ENCODE assay signal across 26 cellular contexts in the genomic region with DNA sequence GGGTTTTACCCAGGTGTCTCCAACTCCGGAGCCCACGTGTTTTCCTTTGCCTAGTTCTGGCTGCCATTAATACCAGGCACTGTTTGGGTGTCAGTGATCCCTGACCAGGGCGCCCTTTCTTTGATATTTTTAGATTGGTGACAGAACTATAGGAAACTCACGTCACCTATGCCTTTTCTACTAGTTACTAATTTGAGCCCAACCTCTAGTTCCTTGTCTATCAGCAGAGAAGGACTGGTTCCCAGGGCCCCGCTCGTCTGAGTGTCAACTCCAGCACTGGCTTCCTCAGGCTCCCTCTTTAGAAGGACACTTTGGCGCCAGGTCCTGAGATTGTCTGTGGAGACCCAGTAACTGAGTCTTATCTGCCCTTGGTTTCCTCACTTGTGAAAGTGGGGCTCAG. TPM values are rescaled to one million over a fixed set of nuclear protein-coding genes. Genes with fewer than 3 reads are reported as not detected.
DNase-seq lines count a peak whose midpoint lies in the region; ATAC-seq and TF ChIP-seq lines count a peak whose summit lies in the region.
"Had no signal": no experiment of that assay in that cellular context is flagged by ENCODE, and none has a peak within 500 bp of the region (broad histone marks: within the 10 kb centered on the region; RNA-seq: fewer than 3 reads in every experiment).

No MANE protein-coding gene starts in this region.

- no TSS peak for BruUV-seq in MCF 10A (replicated peaks; lab: Mats Ljungman, UMichigan)

- POLR2A ChIA-PET in MCF 10A (lab: Yijun Ruan, JAX): interaction anchor here (1.1 to 1.2 kb wide), 2 partner anchors 8 to 13 kb away, joined by 4 read pairs; no protein-coding TSS in a partner anchor

- peak; percentile 72 for ATAC-seq in left ventricle myocardium superior
- no peak for ATAC-seq in upper lobe of right lung
- ATAC-seq: activated T-cell treated with anti-CD3 and anti-CD28 coated beads, Interleukin-2, amount 50 U/mL, for 4 hours had no signal

- WGBS in prostate gland: 93% methylated on average over 7 of the region's 7 CpGs

- H3K27ac ChIP-seq in breast epithelium: peak overlapping the region; percentile 29 to 59
- H3K27ac ChIP-seq in prostate gland: peak overlapping the region; percentile 55 to 58
- peak overlapping the region; percentile 40 for H3K27ac ChIP-seq in upper lobe of right lung
- H3K27ac ChIP-seq: adrenal gland, coronary artery, KMS-11 had no signal

- H3K36me3 Mint-ChIP-seq in MCF 10A (ENCODE audit: insufficient read depth, unreplicated experiment): peaks cover 87% of the 10 kb centered on the region

- peaks cover 4% of the 10 kb centered on the region for H3K36me3 ChIP-seq in breast epithelium
- H3K36me3 ChIP-seq in prostate gland: no peaks in the 10 kb centered on the region
- peaks cover 67% of the 10 kb centered on the region for H3K36me3 ChIP-seq in upper lobe of right lung

- no peak overlapping the region for H3K4me3 ChIP-seq in breast epithelium
- H3K4me3 ChIP-seq in prostate gland: no peak overlapping the region
- H3K4me3 ChIP-seq in upper lobe of right lung: no peak overlapping the region
- H3K4me3 ChIP-seq: adrenal gland, coronary artery, tibial nerve had no signal

- TF ChIP-seq CTCF in breast epithelium (IDR thresholded peaks at IDR 0.05): no peak
- no peak for TF ChIP-seq CTCF in MCF 10A (IDR thresholded peaks at IDR 0.05; ENCODE audit: unreplicated experiment)
- TF ChIP-seq CTCF in prostate gland (IDR thresholded peaks at IDR 0.05): no peak
- no peak for TF ChIP-seq CTCF in upper lobe of right lung (IDR thresholded peaks at IDR 0.05)

- H3K27ac Mint-ChIP-seq in MCF 10A (ENCODE audit: low read depth, unreplicated experiment): no peak overlapping the region
- H3K27ac Mint-ChIP-seq: T-helper 1 cell treated with Interleukin-12 subunit alpha and Interleukin-12 subunit beta and Interleukin-4 antibody, amounts not matched to agents 30 μg/mL and 1 μg/mL, for 36 hours had no signal

- TF ChIP-seq POLR2A in breast epithelium (IDR thresholded peaks at IDR 0.05) (no peak), prostate gland (IDR thresholded peaks at IDR 0.05) (no peak)

- H3K4me1 ChIP-seq in breast epithelium: no peaks in the 10 kb centered on the region
- no peaks in the 10 kb centered on the region for H3K4me1 ChIP-seq in prostate gland (replicated peaks)
- no peaks in the 10 kb centered on the region for H3K4me1 ChIP-seq in upper lobe of right lung
- H3K4me1 ChIP-seq: adrenal gland had no signal

- CTCF ChIA-PET in MCF 10A (lab: Yijun Ruan, JAX): no interaction called here

- no peak overlapping the region for H3K4me3 Mint-ChIP-seq in MCF 10A (ENCODE audit: unreplicated experiment)
- H3K4me3 Mint-ChIP-seq: activated T-cell treated with anti-CD3 and anti-CD28 coated beads, Interleukin-2, amount 50 U/mL, for 4 hours; CD4-positive, alpha-beta memory T cell; memory B cell; T-helper 1 cell treated with Interleukin-12 subunit alpha and Interleukin-12 subunit beta and Interleukin-4 antibody, amounts not matched to agents 30 μg/mL and 1 μg/mL, for 36 hours had no signal

- H3K27me3 ChIP-seq in breast epithelium (no peaks in the 10 kb centered on the region), prostate gland (replicated peaks; ENCODE audit: insufficient read depth) (no peaks in the 10 kb centered on the region), upper lobe of right lung (no peaks in the 10 kb centered on the region)
- H3K27me3 ChIP-seq: adrenal gland, brain microvascular endothelial cell, tibial nerve had no signal

- no peaks in the 10 kb centered on the region for H3K27me3 Mint-ChIP-seq in MCF 10A (ENCODE audit: insufficient read depth, unreplicated experiment)
- H3K27me3 Mint-ChIP-seq: CD4-positive, alpha-beta memory T cell; memory B cell had no signal

- intact Hi-C loops in breast epithelium (cut with DNase I; ENCODE audit: low total_unique reads): no loop called here
- intact Hi-C loops in MCF 10A (cut with micrococcal nuclease): no loop called here
- intact Hi-C loops in left ventricle myocardium superior (cut with micrococcal nuclease): no loop called here
- intact Hi-C loops in prostate gland (cut with DNase I): no loop called here
- intact Hi-C loops in upper lobe of right lung (cut with DNase I): no loop called here

- no peaks in the 10 kb centered on the region for H3K9me3 Mint-ChIP-seq in MCF 10A (ENCODE audit: unreplicated experiment)
- H3K9me3 Mint-ChIP-seq: activated T-cell treated with anti-CD3 and anti-CD28 coated beads, Interleukin-2, amount 50 U/mL, for 4 hours; CD4-positive, alpha-beta memory T cell; memory B cell; T-helper 1 cell treated with Interleukin-12 subunit alpha and Interleukin-12 subunit beta and Interleukin-4 antibody, amounts not matched to agents 30 μg/mL and 1 μg/mL, for 36 hours had no signal

- no peak for DNase-seq in breast epithelium (ENCODE audit: low spot score in 2 of 2)
- no peak for DNase-seq in MCF 10A (ENCODE audit: unreplicated experiment)
- DNase-seq in left ventricle myocardium superior: peak; percentile 58
- DNase-seq in prostate gland (ENCODE audit: low spot score): no peak
- no peak for DNase-seq in upper lobe of right lung
- DNase-seq in DMS153 (lab: John Stamatoyannopoulos, UW): no peak
- DNase-seq in Kasumi-1 (lab: John Stamatoyannopoulos, UW): no peak
- DNase-seq in NCI-H1105 (lab: John Stamatoyannopoulos, UW): no peak
- DNase-seq: 8988T; activated CD4-positive, alpha-beta T cell treated with anti-CD3 and anti-CD28 coated beads for 1 hour; activated CD8-positive, alpha-beta memory T cell treated with anti-CD3 and anti-CD28 coated beads for 24 hours; activated naive CD4-positive, alpha-beta T cell treated with Interleukin-2 at 50 U/mL for 16 hours; activated T-cell treated with anti-CD3 and anti-CD28 coated beads, Interleukin-2, amount 50 U/mL, for 4 hours; adrenal gland; CD4-positive, alpha-beta memory T cell; MV-4-11; NCI-H510A; NK-92 treated with Interleukin-12 subunit alpha and Interleukin-12 subunit beta, amount 100 ng/mL, for 24 hours; stimulated activated CD4-positive, alpha-beta T cell treated with anti-CD3 and anti-CD28 coated beads, Interleukin-4, amount 100 ng/mL, for 24 hours; stimulated activated naive CD4-positive, alpha-beta T cell had no signal

- H3K9me3 ChIP-seq in breast epithelium (no peaks in the 10 kb centered on the region), prostate gland (no peaks in the 10 kb centered on the region), upper lobe of right lung (no peaks in the 10 kb centered on the region)
- H3K9me3 ChIP-seq: adrenal gland, tibial nerve had no signal

- peaks cover 4% of the 10 kb centered on the region for H3K4me1 Mint-ChIP-seq in MCF 10A (ENCODE audit: insufficient read depth, unreplicated experiment)

RNA-seq across cellular contexts. Expression of a gene that starts 9.4 kb away (rescaled TPM):
- total RNA-seq in breast epithelium: 10 to 100 TPM; 51.4 to 64.9 (median 62.1) TPM
- total RNA-seq in MCF 10A (2022): 95.6 and 105 TPM in 2 replicates
- total RNA-seq in left ventricle myocardium superior: 688 TPM
- total RNA-seq in prostate gland: 10 to 100 TPM; 55.0 to 92.4 TPM
- total RNA-seq in upper lobe of right lung: 89.9 TPM

RNA-seq across cellular contexts. Expression of a gene that starts 29.6 kb away (rescaled TPM):
- 10 to 100 TPM; 29.0 to 34.4 (median 33.8) TPM for total RNA-seq in breast epithelium
- total RNA-seq in MCF 10A (2022): 22.1 and 25.3 TPM in 2 replicates
- 11.5 TPM for total RNA-seq in left ventricle myocardium superior
- 10 to 100 TPM; 35.6 to 84.3 TPM for total RNA-seq in prostate gland
- 37.9 TPM for total RNA-seq in upper lobe of right lung

RNA-seq across cellular contexts. Expression of a gene that starts 55.2 kb away (rescaled TPM):
- total RNA-seq in breast epithelium (10 to 100 TPM; 45.9 to 86.1 (median 57.5) TPM), MCF 10A (2022) (47.2 and 48.2 TPM in 2 replicates), left ventricle myocardium superior (64.4 TPM), prostate gland (10 to 100 TPM; 73.6 to 80.2 TPM), upper lobe of right lung (76.8 TPM)
